In the genomic region with DNA sequence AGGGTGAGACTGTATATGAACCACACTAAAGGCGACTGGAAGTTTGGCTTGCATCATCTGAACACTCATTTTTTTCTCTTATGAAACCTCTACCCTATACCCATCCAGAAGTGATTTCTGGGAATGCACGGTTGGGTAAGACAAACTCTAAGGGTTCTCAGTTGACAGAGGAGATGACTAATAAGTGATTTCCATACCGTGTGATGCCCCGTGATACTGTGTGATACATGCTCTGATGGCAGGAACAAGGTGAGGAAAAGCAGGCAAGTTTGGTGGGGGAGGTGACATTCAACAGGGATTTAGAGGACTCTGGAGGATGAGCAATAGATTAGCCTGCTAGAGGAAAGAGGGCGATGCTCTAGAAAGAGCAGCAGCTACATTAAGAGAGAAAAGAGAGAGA, we compare ENCODE assay signal across 19 cellular contexts.
"Had no signal": no experiment of that assay in that cellular context is flagged by ENCODE, and none has a peak within 500 bp of the region (broad histone marks: within the 10 kb centered on the region; RNA-seq: fewer than 3 reads in every experiment).

No MANE protein-coding gene starts in this region.

- H3K27me3 ChIP-seq: colonic mucosa, foreskin keratinocyte, upper lobe of left lung had no signal

- H3K4me3 ChIP-seq: colonic mucosa, left ventricle myocardium inferior, prostate gland, spleen, upper lobe of left lung had no signal

- DNase-seq: activated CD4-positive, alpha-beta T cell treated with anti-CD3 and anti-CD28 coated beads, Interleukin-2, amount 50 U/mL, for 4 hours; activated CD8-positive, alpha-beta memory T cell treated with anti-CD3 and anti-CD28 coated beads for 24 hours; activated CD8-positive, alpha-beta memory T cell treated with anti-CD3 and anti-CD28 coated beads, Interleukin-2, amount 50 U/mL, for 48 hours; activated naive CD4-positive, alpha-beta T cell treated with Interleukin-2 at 50 U/mL for 16 hours; activated naive CD8-positive, alpha-beta T cell treated with anti-CD3 and anti-CD28 coated beads for 36 hours; activated T-cell treated with anti-CD3 and anti-CD28 coated beads, Interleukin-2, amount 50 U/mL, for 48 hours; colonic mucosa; foreskin keratinocyte; immature natural killer cell; kidney glomerular epithelial cell; left ventricle myocardium inferior; naive thymus-derived CD4-positive, alpha-beta T cell; spleen; stimulated activated CD4-positive, alpha-beta T cell treated with anti-CD3 and anti-CD28 coated beads, Interleukin-4, amount 100 ng/mL, for 24 hours; stimulated activated naive CD8-positive, alpha-beta T cell treated with anti-CD3 and anti-CD28 coated beads, Interleukin-15, Interleukin-2, amounts not matched to agents 100 U/mL and 50 U/mL, for 24 hours; T-helper 9 cell; upper lobe of left lung had no signal

- H3K27ac ChIP-seq: colonic mucosa, epithelial cell of prostate, foreskin keratinocyte, left ventricle myocardium inferior, prostate gland, spleen, upper lobe of left lung had no signal

- H3K9me3 ChIP-seq: colonic mucosa, left ventricle myocardium inferior, prostate gland, spleen, upper lobe of left lung had no signal

- H3K4me1 ChIP-seq: colonic mucosa, foreskin keratinocyte, left ventricle myocardium inferior, prostate gland, spleen, upper lobe of left lung had no signal

- H3K36me3 ChIP-seq: colonic mucosa, left ventricle myocardium inferior, prostate gland, spleen, upper lobe of left lung had no signal
